In the genomic region with DNA sequence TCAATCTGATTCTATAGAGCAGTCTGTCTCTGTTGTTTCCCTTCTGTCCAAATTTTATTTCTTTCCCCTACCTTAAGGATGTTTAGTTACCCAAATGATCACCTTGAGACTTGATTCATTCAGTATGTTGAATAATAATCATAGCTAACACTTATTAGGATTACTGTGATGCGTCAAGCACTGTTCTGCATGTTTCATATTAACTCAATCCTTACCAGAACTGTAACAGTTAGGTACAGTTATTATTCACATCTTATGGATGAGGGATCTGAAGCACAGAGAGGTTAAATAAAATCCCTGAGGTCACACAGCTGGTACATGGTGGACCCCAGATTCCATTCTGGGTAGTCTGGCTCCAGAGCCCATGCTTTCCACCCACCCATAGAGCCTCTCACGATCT, we compare ENCODE assay signal across 18 cellular contexts.
A peak's percentile ranks its signal among the peaks of the same experiment; 100 is the strongest.
DNase-seq lines count a peak whose midpoint lies in the region; ATAC-seq and TF ChIP-seq lines count a peak whose summit lies in the region.
"Had no signal": no experiment of that assay in that cellular context is flagged by ENCODE, and none has a peak within 500 bp of the region (broad histone marks: within the 10 kb centered on the region; RNA-seq: fewer than 3 reads in every experiment).

No MANE protein-coding gene starts in this region.

- no peaks in the 10 kb centered on the region for H3K79me2 ChIP-seq in smooth muscle cell (ENCODE audit: low read depth)

- no peak overlapping the region for H2AFZ ChIP-seq in smooth muscle cell (ENCODE audit: low read depth)

- H3K27ac ChIP-seq in smooth muscle cell (ENCODE audit: low read depth) = no peak overlapping the region
- H3K27ac ChIP-seq: colonic mucosa, prostate gland, SJSA1 had no signal

- H3K36me3 ChIP-seq in smooth muscle cell (ENCODE audit: low read depth) = no peaks in the 10 kb centered on the region
- H3K36me3 ChIP-seq: colonic mucosa, prostate gland, SJSA1 had no signal

- no peak for DNase-seq in T-helper 2 cell treated with Interferon-gamma antibody and Interleukin-4, amounts not matched to agents 5 μg/mL and 100 μg/mL, for 36 hours (ENCODE audit: low spot score)
- DNase-seq in T-helper 2 cell (no peak), GM12865 (ENCODE audit: low read depth) (peak; percentile 25), SW480 (ENCODE audit: low spot score) (no peak), NCI-H524 (lab: John Stamatoyannopoulos, UW) (no peak), smooth muscle cell (lab: John Stamatoyannopoulos, UW; ENCODE audit: unreplicated experiment) (no peak)
- DNase-seq in activated naive CD8-positive, alpha-beta T cell treated with anti-CD3 and anti-CD28 coated beads for 36 hours = no peak
- DNase-seq in natural killer cell treated with Interleukin-12 subunit alpha and Interleukin-12 subunit beta and Interleukin-15 and Interleukin-18, amount 100 ng/mL, for 72 hours (ENCODE audit: low spot score) = no peak
- DNase-seq: activated CD8-positive, alpha-beta memory T cell treated with anti-CD3 and anti-CD28 coated beads, Interleukin-2, amount 50 U/mL, for 48 hours; anterior cingulate cortex; colonic mucosa; HCEC 1CT; head of caudate nucleus; NCI-H1417; NCI-H226 had no signal

- H3K27ac Mint-ChIP-seq in T-helper 2 cell treated with Interferon-gamma antibody and Interleukin-4, amounts not matched to agents 5 μg/mL and 100 μg/mL, for 36 hours = peak overlapping the region; percentile 55
- peak overlapping the region; percentile 77 for H3K27ac Mint-ChIP-seq in activated naive CD8-positive, alpha-beta T cell treated with anti-CD3 and anti-CD28 coated beads for 36 hours
- peak overlapping the region; percentile 86 to 97 for H3K27ac Mint-ChIP-seq in natural killer cell treated with Interleukin-12 subunit alpha and Interleukin-12 subunit beta and Interleukin-15 and Interleukin-18, amount 100 ng/mL, for 72 hours

- no peak overlapping the region for H3K4me3 Mint-ChIP-seq in T-helper 2 cell treated with Interferon-gamma antibody and Interleukin-4, amounts not matched to agents 5 μg/mL and 100 μg/mL, for 36 hours
- H3K4me3 Mint-ChIP-seq in activated naive CD8-positive, alpha-beta T cell treated with anti-CD3 and anti-CD28 coated beads for 36 hours = no peak overlapping the region
- peak overlapping the region; percentile 90 for H3K4me3 Mint-ChIP-seq in natural killer cell treated with Interleukin-12 subunit alpha and Interleukin-12 subunit beta and Interleukin-15 and Interleukin-18, amount 100 ng/mL, for 72 hours
- H3K4me3 Mint-ChIP-seq: CD14-positive monocyte had no signal

- no peaks in the 10 kb centered on the region for H3F3A ChIP-seq in smooth muscle cell (ENCODE audit: low read depth)

- H3K9ac ChIP-seq in smooth muscle cell (ENCODE audit: low read depth) = no peak overlapping the region

- TF ChIP-seq CTCF in GM12865 (IDR thresholded peaks at IDR 0.05; ENCODE audit: insufficient read depth, low read depth, low read length, missing control alignments) (no peak), smooth muscle cell (IDR thresholded peaks at IDR 0.05; ENCODE audit: borderline replicate concordance, insufficient read depth, poor library complexity, severe bottlenecking) (no peak)

- H3K36me3 Mint-ChIP-seq in T-helper 2 cell treated with Interferon-gamma antibody and Interleukin-4, amounts not matched to agents 5 μg/mL and 100 μg/mL, for 36 hours (ENCODE audit: low read depth) = peaks cover 14% of the 10 kb centered on the region
- H3K36me3 Mint-ChIP-seq in activated naive CD8-positive, alpha-beta T cell treated with anti-CD3 and anti-CD28 coated beads for 36 hours = peaks cover 22% of the 10 kb centered on the region
- no peaks in the 10 kb centered on the region for H3K36me3 Mint-ChIP-seq in natural killer cell treated with Interleukin-12 subunit alpha and Interleukin-12 subunit beta and Interleukin-15 and Interleukin-18, amount 100 ng/mL, for 72 hours

- H4K20me1 ChIP-seq in smooth muscle cell (ENCODE audit: low read depth) = no peaks in the 10 kb centered on the region

- no peaks in the 10 kb centered on the region for H3K27me3 ChIP-seq in smooth muscle cell (ENCODE audit: low read depth)
- H3K27me3 ChIP-seq: colonic mucosa, SJSA1 had no signal

- WGBS in smooth muscle cell (ENCODE audit: low lambda C conversion rate) = 100% methylated on average over 2 of the region's 2 CpGs

- H3K4me2 ChIP-seq in smooth muscle cell = no peak overlapping the region

- ATAC-seq in natural killer cell treated with Interleukin-12 subunit alpha and Interleukin-12 subunit beta and Interleukin-15 and Interleukin-18, amount 100 ng/mL, for 72 hours = peak in 1 of 2 donors; percentile 61

- no peaks in the 10 kb centered on the region for H3K4me1 ChIP-seq in smooth muscle cell (ENCODE audit: low read depth)
- H3K4me1 ChIP-seq: colonic mucosa, prostate gland had no signal

- H3K27me3 Mint-ChIP-seq in T-helper 2 cell treated with Interferon-gamma antibody and Interleukin-4, amounts not matched to agents 5 μg/mL and 100 μg/mL, for 36 hours (ENCODE audit: low read depth) = no peaks in the 10 kb centered on the region
- no peaks in the 10 kb centered on the region for H3K27me3 Mint-ChIP-seq in activated naive CD8-positive, alpha-beta T cell treated with anti-CD3 and anti-CD28 coated beads for 36 hours
- H3K27me3 Mint-ChIP-seq in natural killer cell treated with Interleukin-12 subunit alpha and Interleukin-12 subunit beta and Interleukin-15 and Interleukin-18, amount 100 ng/mL, for 72 hours = no peaks in the 10 kb centered on the region

- H3K9me3 ChIP-seq in smooth muscle cell (replicated peaks; ENCODE audit: low read depth) = no peaks in the 10 kb centered on the region
- H3K9me3 ChIP-seq: colonic mucosa, prostate gland, SJSA1 had no signal

- H3K4me1 Mint-ChIP-seq in T-helper 2 cell treated with Interferon-gamma antibody and Interleukin-4, amounts not matched to agents 5 μg/mL and 100 μg/mL, for 36 hours (ENCODE audit: low read depth) = peaks cover 37% of the 10 kb centered on the region
- peaks cover 47% of the 10 kb centered on the region for H3K4me1 Mint-ChIP-seq in activated naive CD8-positive, alpha-beta T cell treated with anti-CD3 and anti-CD28 coated beads for 36 hours
- H3K4me1 Mint-ChIP-seq in natural killer cell treated with Interleukin-12 subunit alpha and Interleukin-12 subunit beta and Interleukin-15 and Interleukin-18, amount 100 ng/mL, for 72 hours (ENCODE audit: low read depth in 2 of 2) = peaks cover 57 to 64% of the 10 kb centered on the region in 2 donors

- H3K9me3 Mint-ChIP-seq in T-helper 2 cell treated with Interferon-gamma antibody and Interleukin-4, amounts not matched to agents 5 μg/mL and 100 μg/mL, for 36 hours = no peaks in the 10 kb centered on the region
- H3K9me3 Mint-ChIP-seq in activated naive CD8-positive, alpha-beta T cell treated with anti-CD3 and anti-CD28 coated beads for 36 hours = peaks cover 2% of the 10 kb centered on the region
- H3K9me3 Mint-ChIP-seq in natural killer cell treated with Interleukin-12 subunit alpha and Interleukin-12 subunit beta and Interleukin-15 and Interleukin-18, amount 100 ng/mL, for 72 hours = no peaks in the 10 kb centered on the region
- H3K9me3 Mint-ChIP-seq: CD14-positive monocyte had no signal

- H3K4me3 ChIP-seq in GM12865 (ENCODE audit: low read depth, low read length) = peak overlapping the region; percentile 47
- no peak overlapping the region for H3K4me3 ChIP-seq in smooth muscle cell
- H3K4me3 ChIP-seq: colonic mucosa, prostate gland, SJSA1 had no signal
